ENCODE assay signal across 1 cellular context in genomic region chr15:58330836-58331561, GRCh38.
TF ChIP-seq lines count a peak whose summit lies in the region.

No MANE protein-coding gene starts in this region.

TF ChIP-seq in H1, 55 proteins besides CTCF, POLR2A, EP300 and RAD21 (continued from another document):
- TF ChIP-seq E2F6 (IDR thresholded peaks at IDR 0.05) (no peak), SRF (IDR thresholded peaks at IDR 0.05; ENCODE audit: low read depth, low read length) (no peak), TEAD4 (IDR thresholded peaks at IDR 0.05; ENCODE audit: low read depth, low read length) (no peak), EZH2 (IDR thresholded peaks at IDR 0.05; ENCODE audit: low read depth, low read length, severe bottlenecking) (no peak), HDAC2 (IDR thresholded peaks at IDR 0.05; ENCODE audit: borderline replicate concordance in 1 of 2, low read depth in 2 of 2, low read length in 2 of 2) (no peak), RBBP5 (IDR thresholded peaks at IDR 0.05; ENCODE audit: borderline replicate concordance, low read depth, low read length) (no peak), ZNF274 (IDR thresholded peaks at IDR 0.05; ENCODE audit: borderline replicate concordance, extremely low read depth, low read length) (no peak), CREB1 (IDR thresholded peaks at IDR 0.05) (no peak), NRF1 (IDR thresholded peaks at IDR 0.05; ENCODE audit: low read depth, low read length) (no peak), RNF2 (IDR thresholded peaks at IDR 0.05; ENCODE audit: borderline replicate concordance, low read depth, low read length, missing control alignments, poor library complexity, severe bottlenecking) (no peak), JUND (IDR thresholded peaks at IDR 0.05; ENCODE audit: low read length) (no peak), KDM5A (IDR thresholded peaks at IDR 0.05; ENCODE audit: low read length) (no peak), CHD7 (IDR thresholded peaks at IDR 0.05; ENCODE audit: insufficient replicate concordance, low read length) (no peak)
